In genomic region chr4:132619968-132620367, GRCh38 we compare ENCODE assay signal across 28 cellular contexts.
"Had no signal": no experiment of that assay in that cellular context is flagged by ENCODE, and none has a peak within 500 bp of the region (broad histone marks: within the 10 kb centered on the region; RNA-seq: fewer than 3 reads in every experiment).

No MANE protein-coding gene starts in this region.

- H3K9me3 ChIP-seq: ascending aorta had no signal

- H3K4me3 ChIP-seq: ascending aorta, cardiac muscle cell had no signal

- H3K4me1 ChIP-seq: ascending aorta had no signal

- H3K27me3 ChIP-seq: ascending aorta, cardiac muscle cell had no signal

- ATAC-seq: activated CD8-positive, alpha-beta memory T cell treated with anti-CD3 and anti-CD28 coated beads, Interleukin-2, amount 10 ng/mL, durations not matched to agents 7 days and 5 days; activated CD8-positive, alpha-beta T cell treated with anti-CD3 and anti-CD28 coated beads for 36 hours; activated naive CD8-positive, alpha-beta T cell treated with anti-CD3 and anti-CD28 coated beads, Interleukin-2, amount 50 U/mL, for 24 hours had no signal

- DNase-seq: activated B cell treated with CpG ODN at 0.5 μM for 24 hours; activated CD4-positive, alpha-beta memory T cell treated with anti-CD3 and anti-CD28 coated beads for 36 hours; activated CD4-positive, alpha-beta T cell treated with anti-CD3 and anti-CD28 coated beads for 4 hours; activated CD4-positive, alpha-beta T cell treated with anti-CD3 and anti-CD28 coated beads, Interleukin-2, amount 10 ng/mL, durations not matched to agents 24 days and 14 days; activated CD4-positive, alpha-beta T cell treated with anti-CD3 and anti-CD28 coated beads, Interleukin-2, amount 50 U/mL, for 1 hour; activated CD4-positive, alpha-beta T cell treated with anti-CD3 and anti-CD28 coated beads, Interleukin-2, amount 50 U/mL, for 4 hours; activated CD4-positive, CD25-positive, alpha-beta regulatory T cell treated with anti-CD3 and anti-CD28 coated beads, Interleukin-2, amount 50 U/mL, for 72 hours; activated CD8-positive, alpha-beta memory T cell treated with anti-CD3 and anti-CD28 coated beads for 24 hours; activated CD8-positive, alpha-beta memory T cell treated with anti-CD3 and anti-CD28 coated beads, Interleukin-2, amount 10 ng/mL, durations not matched to agents 7 days and 5 days; activated CD8-positive, alpha-beta memory T cell treated with anti-CD3 and anti-CD28 coated beads, Interleukin-2, amount 50 U/mL, for 48 hours; activated CD8-positive, alpha-beta T cell treated with anti-CD3 and anti-CD28 coated beads for 36 hours; activated effector memory CD4-positive, alpha-beta T cell treated with Interleukin-2 at 50 U/mL for 16 hours; activated gamma-delta T cell; activated naive CD4-positive, alpha-beta T cell treated with anti-CD3 and anti-CD28 coated beads, Interleukin-2, amount 10 ng/mL, durations not matched to agents 7 days and 5 days; activated naive CD4-positive, alpha-beta T cell treated with Interleukin-2 at 50 U/mL for 16 hours; activated naive CD8-positive, alpha-beta T cell treated with anti-CD3 and anti-CD28 coated beads, Interleukin-2, amount 10 ng/mL, durations not matched to agents 7 days and 5 days; activated naive CD8-positive, alpha-beta T cell treated with anti-CD3 and anti-CD28 coated beads, Interleukin-2, amount 50 U/mL, for 24 hours; activated T-cell treated with anti-CD3 and anti-CD28 coated beads, Interleukin-2, amount 50 U/mL, for 24 hours; activated T-cell treated with anti-CD3 and anti-CD28 coated beads, Interleukin-2, amount 50 U/mL, for 48 hours; amygdala; anterior cingulate cortex; caudate nucleus; cerebellar nuclear complex; T-helper 2 cell; T-helper 9 cell had no signal

- H3K27ac ChIP-seq: ascending aorta, cardiac muscle cell, VCaP had no signal

- H3K36me3 ChIP-seq: ascending aorta, cardiac muscle cell had no signal
